23 cellular contexts compared by ENCODE assay signal in the genomic region with DNA sequence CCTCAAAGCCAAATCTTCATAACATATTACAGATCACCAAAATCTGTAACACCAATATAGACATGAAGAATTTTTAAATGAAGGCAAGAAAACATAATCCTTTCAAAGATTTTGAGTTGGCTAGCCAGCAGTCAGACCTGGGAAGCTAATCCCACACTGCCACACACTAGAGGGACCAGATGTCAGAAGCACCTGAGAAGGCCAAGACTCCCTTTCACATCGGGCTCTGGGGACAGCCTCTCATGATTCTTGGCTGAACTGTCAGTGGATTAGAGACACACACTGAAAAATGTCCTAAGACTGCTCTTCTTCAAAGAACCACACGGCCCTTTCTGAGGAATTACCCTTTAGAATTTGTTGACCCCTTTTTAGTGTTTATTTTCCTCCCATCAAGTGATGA. TPM values are rescaled to one million over a fixed set of nuclear protein-coding genes. Genes with fewer than 3 reads are reported as not detected.
DNase-seq lines count a peak whose midpoint lies in the region.
"Had no signal": no experiment of that assay in that cellular context is flagged by ENCODE, and none has a peak within 500 bp of the region (broad histone marks: within the 10 kb centered on the region; RNA-seq: fewer than 3 reads in every experiment).

No MANE protein-coding gene starts in this region.

- intact Hi-C loops in head of caudate nucleus (cut with DNase I), result no loop called here

- no peaks in the 10 kb centered on the region for H3K9me3 ChIP-seq in skeletal muscle tissue (ENCODE audit: control insufficient read depth in 3 of 3, low read length in 3 of 3)
- H3K9me3 ChIP-seq: A549; BE2C; BLaER1 treated with 17β-estradiol and CSF1 and Interleukin-3, amounts not matched to agents 10 nM and 100 nM had no signal

- H3K27me3 ChIP-seq in mesendoderm (ENCODE audit: insufficient read depth, low read length, poor library complexity) (no peaks in the 10 kb centered on the region), skeletal muscle tissue (ENCODE audit: control insufficient read depth in 3 of 3, insufficient read depth in 3 of 3, low read length in 3 of 3) (no peaks in the 10 kb centered on the region)
- H3K27me3 ChIP-seq: BE2C; BLaER1 treated with 17β-estradiol and CSF1 and Interleukin-3, amounts not matched to agents 10 nM and 100 nM had no signal

- H3K4me3 ChIP-seq in mesendoderm (ENCODE audit: low read length) (no peak overlapping the region), skeletal muscle tissue (ENCODE audit: low read length in 3 of 3) (no peak overlapping the region)
- H3K4me3 ChIP-seq: A549; BLaER1 treated with 17β-estradiol and CSF1 and Interleukin-3, amounts not matched to agents 10 nM and 100 nM; GM12878; GM23338 had no signal

- no CpG with 5 or more reads among the region's 2 CpGs for WGBS in mesendoderm (ENCODE audit: extremely low coverage, insufficient coverage, low lambda C conversion rate)

- H3K9ac ChIP-seq in mesendoderm (ENCODE audit: low read length) (no peak overlapping the region), skeletal muscle tissue (ENCODE audit: low read depth in 1 of 3, low read length in 3 of 3) (no peak overlapping the region)
- H3K9ac ChIP-seq: BLaER1 treated with 17β-estradiol and CSF1 and Interleukin-3, amounts not matched to agents 10 nM and 100 nM had no signal

- no peak overlapping the region for H3K27ac ChIP-seq in mesendoderm (ENCODE audit: low read depth, low read length)
- H3K27ac ChIP-seq in skeletal muscle tissue (ENCODE audit: low read depth, low read length), result peak overlapping the region; percentile 36
- H3K27ac ChIP-seq: A549; BLaER1 treated with 17β-estradiol and CSF1 and Interleukin-3, amounts not matched to agents 10 nM and 100 nM had no signal

- no peak overlapping the region for H3K18ac ChIP-seq in mesendoderm (ENCODE audit: low read length)

- no peak overlapping the region for H3K23ac ChIP-seq in mesendoderm (ENCODE audit: low read length)

- no peak overlapping the region for H2BK15ac ChIP-seq in mesendoderm (replicated peaks; ENCODE audit: low read depth)

- H4K5ac ChIP-seq in mesendoderm (ENCODE audit: low read length), result no peak overlapping the region

- H4K8ac ChIP-seq in mesendoderm (ENCODE audit: low read depth, low read length), result peak overlapping the region; percentile 56

- H2BK120ac ChIP-seq in mesendoderm (ENCODE audit: low read depth, low read length), result no peak overlapping the region

- peak; percentile 51 for DNase-seq in NCI-H2171 treated with DMSO at 0.1 percent for 48 hours (lab: John Stamatoyannopoulos, UW)
- DNase-seq in NCI-H2171 (lab: John Stamatoyannopoulos, UW), result no peak
- peak; percentile 70 for DNase-seq in D341Med (ENCODE audit: low spot score)
- no peak for DNase-seq in mesendoderm
- DNase-seq in activated CD4-positive, alpha-beta T cell treated with anti-CD3 and anti-CD28 coated beads, Interleukin-2, amount 50 U/mL, for 4 hours, result no peak
- DNase-seq in head of caudate nucleus, result no peak
- DNase-seq: 8988T; ACHN; AML-193; BE2C; CD4-positive, alpha-beta T cell; CD8-positive, alpha-beta memory T cell; DMS79; EL; GDM1; H9 had no signal

- no peaks in the 10 kb centered on the region for H3K79me1 ChIP-seq in mesendoderm (ENCODE audit: low read length)

- no peaks in the 10 kb centered on the region for H3K79me2 ChIP-seq in mesendoderm (ENCODE audit: control insufficient read depth, insufficient read depth, low read length)

- no peaks in the 10 kb centered on the region for H3K36me3 ChIP-seq in mesendoderm (ENCODE audit: control insufficient read depth, insufficient read depth, low read length)
- peaks cover 18 to 41% (median 29%) of the 10 kb centered on the region in 3 donors for H3K36me3 ChIP-seq in skeletal muscle tissue (ENCODE audit: control insufficient read depth in 3 of 3, insufficient read depth in 3 of 3, low read length in 3 of 3)
- H3K36me3 ChIP-seq: BE2C; BLaER1 treated with 17β-estradiol and CSF1 and Interleukin-3, amounts not matched to agents 10 nM and 100 nM had no signal

- H3K56ac ChIP-seq in mesendoderm (ENCODE audit: low read length), result no peak overlapping the region

- H2BK5ac ChIP-seq in mesendoderm (ENCODE audit: low read length), result no peak overlapping the region

- no peak overlapping the region for H3K4ac ChIP-seq in mesendoderm (ENCODE audit: low read depth, low read length)

- peaks cover 4% of the 10 kb centered on the region for H3K4me1 ChIP-seq in mesendoderm (ENCODE audit: control insufficient read depth, low read depth, low read length)
- H3K4me1 ChIP-seq in skeletal muscle tissue (ENCODE audit: control insufficient read depth in 3 of 3, insufficient read depth in 3 of 3, low read length in 3 of 3), result peaks cover 8 to 21% (median 15%) of the 10 kb centered on the region in 3 donors
- H3K4me1 ChIP-seq: A549; BE2C; BLaER1 treated with 17β-estradiol and CSF1 and Interleukin-3, amounts not matched to agents 10 nM and 100 nM had no signal

- H3K4me2 ChIP-seq in mesendoderm (ENCODE audit: low read length), result no peak overlapping the region
- H3K4me2 ChIP-seq: A549; BLaER1 treated with 17β-estradiol and CSF1 and Interleukin-3, amounts not matched to agents 10 nM and 100 nM; GM23338 had no signal

- no peak overlapping the region for H2AK5ac ChIP-seq in mesendoderm (ENCODE audit: low read length)

RNA-seq across cellular contexts. Expression of gene SPATA4, which starts 28.2 kb away (rescaled TPM):
- polyA plus RNA-seq in mesendoderm (2013, experiment 1 of 2), result 0.13 TPM
- 0.07 TPM for polyA plus RNA-seq in mesendoderm (2013, experiment 2 of 2)
- 0.52 TPM for total RNA-seq in skeletal muscle tissue
- total RNA-seq: CD4-positive, alpha-beta T cell; CD8-positive, alpha-beta memory T cell; GM12878; GM23338; H4; H9 had no signal
- polyA plus RNA-seq: CD14-positive monocyte; CD8-positive, alpha-beta memory T cell; GM12878; GM23338 had no signal

RNA-seq across cellular contexts. Expression of gene ASB5, which starts 45.5 kb away (rescaled TPM):
- polyA plus RNA-seq in mesendoderm (2013, experiment 1 of 2), result 2.3 TPM
- 2.3 TPM for polyA plus RNA-seq in mesendoderm (2013, experiment 2 of 2)
- total RNA-seq in skeletal muscle tissue, result 77.8 TPM
- total RNA-seq: CD4-positive, alpha-beta T cell; CD8-positive, alpha-beta memory T cell; GM12878; GM23338; H9 had no signal
- polyA plus RNA-seq: A549; CD14-positive monocyte; CD8-positive, alpha-beta memory T cell; GM12878; GM23338 had no signal

Comparison
In these comparisons a context has a peak if more than half of its experiments do, and no peak if none do; other contexts are left out.
1. DNase-seq: peak in NCI-H2171 treated with DMSO at 0.1 percent for 48 hours (single experiment) and D341Med (single experiment); none in NCI-H2171 (single experiment), mesendoderm (single experiment), activated CD4-positive, alpha-beta T cell treated with anti-CD3 and anti-CD28 coated beads, Interleukin-2, amount 50 U/mL, for 4 hours (0 of 2) and head of caudate nucleus (0 of 42).